Comparison of ENCODE assay signal across 28 cellular contexts in genomic region chr21:16108561-16109070, GRCh38.
"Had no signal": no experiment of that assay in that cellular context is flagged by ENCODE, and none has a peak within 500 bp of the region (broad histone marks: within the 10 kb centered on the region; RNA-seq: fewer than 3 reads in every experiment).

No MANE protein-coding gene starts in this region.

- DNase-seq: dermis blood vessel endothelial cell; effector memory CD8-positive, alpha-beta T cell; erythroblast; esophagus squamous epithelium; foreskin melanocyte; glutamatergic neuron; heart right ventricle; hypothalamus; immature natural killer cell; islet precursor cell; kidney glomerular epithelial cell; left ventricle myocardium superior; lower lobe of right lung; natural killer cell; occipital lobe; ovary; posterior cingulate gyrus; psoas muscle; right cardiac atrium; spleen; stimulated activated CD4-positive, alpha-beta T cell treated with anti-CD3 and anti-CD28 coated beads, Interleukin-2, amount 100 ng/mL, for 48 hours; stimulated activated naive B cell treated with anti-CD40 and anti-IgM and Interleukin-4, amounts not matched to agents 10 μg/mL and 1 μg/mL and 100 μg/mL, for 72 hours; upper lobe of right lung; uterus had no signal

- ATAC-seq: effector memory CD8-positive, alpha-beta T cell; heart right ventricle; left ventricle myocardium superior; lower lobe of right lung; natural killer cell; psoas muscle; right cardiac atrium; stimulated activated naive B cell treated with anti-CD40 and anti-IgM and Interleukin-4, amounts not matched to agents 10 μg/mL and 1 μg/mL and 100 μg/mL, for 72 hours; upper lobe of right lung had no signal

- H3K27ac ChIP-seq: coronary artery, esophagus squamous epithelium, heart right ventricle, lower lobe of right lung, ovary, psoas muscle, skin epidermis, spleen, thoracic aorta, tibial nerve, upper lobe of right lung, uterus had no signal

- H3K4me1 ChIP-seq: heart right ventricle, lower lobe of right lung, psoas muscle, spleen, upper lobe of right lung, uterus had no signal

- H3K4me3 ChIP-seq: coronary artery, esophagus squamous epithelium, heart right ventricle, lower lobe of right lung, ovary, psoas muscle, skin epidermis, spleen, thoracic aorta, tibial nerve, upper lobe of right lung, uterus had no signal

- H3K36me3 ChIP-seq: esophagus squamous epithelium, heart right ventricle, lower lobe of right lung, ovary, spleen, thoracic aorta, tibial nerve, upper lobe of right lung, uterus had no signal

- H3K27me3 ChIP-seq: esophagus squamous epithelium, heart right ventricle, ovary, spleen, tibial nerve, upper lobe of right lung, uterus had no signal

- H3K9me3 ChIP-seq: lower lobe of right lung, ovary, psoas muscle, upper lobe of right lung, uterus had no signal
